ENCODE assay signal across 8 cellular contexts in the genomic region with DNA sequence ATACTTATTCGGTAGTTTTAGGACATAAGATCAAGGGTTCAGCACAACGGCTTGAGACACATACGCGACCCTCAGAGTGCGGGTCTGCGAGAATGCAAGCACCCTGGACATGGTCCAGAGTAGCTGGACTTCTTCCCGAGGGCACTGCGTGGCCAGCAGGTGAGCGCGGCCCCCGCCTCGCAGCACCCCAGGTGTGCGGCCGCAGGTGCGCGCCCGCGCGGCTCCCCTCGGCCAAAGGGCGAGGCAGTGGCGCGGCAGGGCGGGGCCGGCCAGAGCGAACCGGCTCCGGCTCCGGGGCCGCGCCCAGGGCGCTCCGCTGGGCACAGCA. TPM values are rescaled to one million over a fixed set of nuclear protein-coding genes. Genes with fewer than 3 reads are reported as not detected.
DNase-seq lines count a peak whose midpoint lies in the region; ATAC-seq, FAIRE-seq and TF ChIP-seq lines count a peak whose summit lies in the region.

No MANE protein-coding gene starts in this region.

- ATAC-seq in GM21447 (IDR thresholded peaks at IDR 0.05; ENCODE audit: unreplicated experiment): no peak

- peaks cover 13% of the 10 kb centered on the region for H3K4me1 ChIP-seq in CD4-positive, alpha-beta memory T cell (ENCODE audit: insufficient read depth, low read length)
- H3K4me1 ChIP-seq in H1 (replicated peaks in 1 of 4; ENCODE audit: control insufficient read depth in 3 of 4, insufficient read depth in 4 of 4, low read length in 3 of 4) (peaks cover 3 to 12% (median 7%) of the 10 kb centered on the region in 4 experiments; a peak in 5 of 7 replicates), neuron (ENCODE audit: insufficient read depth, low read length) (peaks cover 10% of the 10 kb centered on the region)

- H4K5ac ChIP-seq in H1 (ENCODE audit: insufficient read length, low read depth, low read length): peak overlapping the region; percentile 92

- H3K27me3 Mint-ChIP-seq in CD4-positive, alpha-beta memory T cell: peaks cover 20 to 30% of the 10 kb centered on the region in 2 donors

- H2BK20ac ChIP-seq in H1 (ENCODE audit: low read length): no peak overlapping the region

- no peak overlapping the region for H3K27ac ChIP-seq in CD4-positive, alpha-beta memory T cell (ENCODE audit: low read depth, low read length)
- peak overlapping the region; percentile 91 for H3K27ac ChIP-seq in H1 (ENCODE audit: low read depth, low read length)

- peak overlapping the region; percentile 82; the same call in 1 of the 2 replicates for H2BK5ac ChIP-seq in H1 (ENCODE audit: low read depth, low read length)

- TF ChIP-seq EP300 in H1 (IDR thresholded peaks at IDR 0.05; ENCODE audit: borderline replicate concordance in 1 of 2, low read depth in 2 of 2, low read length in 2 of 2): no peak

- peak overlapping the region; percentile 72 to 84 (median 80) for H3K4me3 Mint-ChIP-seq in CD4-positive, alpha-beta memory T cell

- H2AK5ac ChIP-seq in H1 (ENCODE audit: low read depth, low read length): 0 out of 2 replicates have a peak overlapping the region, but pooled peaks have one; percentile 1

- H2BK120ac ChIP-seq in H1 (replicated peaks; ENCODE audit: low read depth, low read length): peak overlapping the region; percentile 39

- no peak for TF ChIP-seq RAD21 in H1 (IDR thresholded peaks at IDR 0.05 in 1 of 2, conservative IDR thresholded peaks at IDR 0.05 in 1 of 2; ENCODE audit: low read depth in 2 of 2, low read length in 2 of 2)

- no peak for TF ChIP-seq CTCF in H1 (IDR thresholded peaks at IDR 0.05; ENCODE audit: control extremely low read depth in 1 of 3, insufficient read depth in 1 of 3, low read depth in 1 of 3, low read length in 3 of 3)

- peak overlapping the region; percentile 90 for H4K91ac ChIP-seq in H1 (replicated peaks; ENCODE audit: insufficient read length, low read length)

- POLR2A ChIA-PET in CD4-positive, alpha-beta memory T cell (lab: Charles Lee; ENCODE audit: partially characterized antibody): no interaction called here
- POLR2A ChIA-PET in H1 (lab: Charles Lee; ENCODE audit: partially characterized antibody): interaction anchor here (0.6 to 2.1 kb wide), 10 partner anchors 9 to 290 kb away, joined by 3 to 12 read pairs (median 3); no protein-coding TSS in a partner anchor

- H3K4me3 ChIP-seq in CD4-positive, alpha-beta memory T cell (ENCODE audit: low read length in 2 of 2): no peak overlapping the region
- H3K4me3 ChIP-seq in MG63 (peak overlapping the region; percentile 59), H1 (ENCODE audit: extremely low read depth in 1 of 4, insufficient read depth in 2 of 4, low read depth in 3 of 4, low read length in 4 of 4) (peak overlapping the region; percentile 76 to 88 (median 80)), neuron (ENCODE audit: low read length) (peak overlapping the region; percentile 51)

- H3K79me2 ChIP-seq in H1 (ENCODE audit: control insufficient read depth in 1 of 2, insufficient read depth in 2 of 2, low read length in 2 of 2): peaks cover 23 to 38% of the 10 kb centered on the region in 2 experiments

- FAIRE-seq in H1 (lab: Jason Lieb, UNC): no peak
- no peak for FAIRE-seq in GM12892 (lab: Jason Lieb, UNC)

- no peak for DNase-seq in CD4-positive, alpha-beta memory T cell
- DNase-seq in MG63: no peak
- DNase-seq in H1 (ENCODE audit: low read depth in 1 of 2, low spot score in 2 of 2): no peak
- DNase-seq in SW 1271 (lab: John Stamatoyannopoulos, UW): no peak
- no peak for DNase-seq in stimulated activated CD4-positive, alpha-beta T cell treated with anti-CD3 and anti-CD28 coated beads, Interleukin-4, amount 100 ng/mL, for 1 hour
- DNase-seq in GM12892 (ENCODE audit: insufficient read length): no peak

- H2AFZ ChIP-seq in H1 (ENCODE audit: low read length): no peak overlapping the region
- peak overlapping the region; percentile 87 for H2AFZ ChIP-seq in neuron (ENCODE audit: low read depth, low read length)

- peak overlapping the region; percentile 28 for H3K4ac ChIP-seq in H1 (replicated peaks; ENCODE audit: insufficient read length, low read depth, low read length)

- H3K27me3 ChIP-seq in CD4-positive, alpha-beta memory T cell (ENCODE audit: insufficient read depth, low read length): peaks cover 12% of the 10 kb centered on the region
- H3K27me3 ChIP-seq in MG63: peaks cover 24% of the 10 kb centered on the region
- H3K27me3 ChIP-seq in H1 (replicated peaks in 1 of 4; ENCODE audit: control insufficient read depth in 3 of 4, extremely low read depth in 1 of 4, insufficient read depth in 3 of 4, low read length in 3 of 4): no peaks in the 10 kb centered on the region
- peaks cover 11% of the 10 kb centered on the region for H3K27me3 ChIP-seq in neuron (ENCODE audit: insufficient read depth, low read length)

- TF ChIP-seq POLR2A in H1 (IDR thresholded peaks at IDR 0.05; ENCODE audit: control extremely low read depth in 1 of 2, low read depth in 2 of 2, low read length in 2 of 2): no peak
- TF ChIP-seq POLR2A in GM12892 (IDR thresholded peaks at IDR 0.05; ENCODE audit: low read depth, low read length): no peak

- H3K9me3 ChIP-seq in CD4-positive, alpha-beta memory T cell (ENCODE audit: control insufficient read depth in 1 of 2, low read length in 2 of 2): no peaks in the 10 kb centered on the region
- H3K9me3 ChIP-seq in MG63 (no peaks in the 10 kb centered on the region), H1 (ENCODE audit: insufficient read depth in 2 of 2, low read depth in 1 of 2, low read length in 1 of 2) (no peaks in the 10 kb centered on the region), neuron (ENCODE audit: low read length) (no peaks in the 10 kb centered on the region)

- CTCF ChIA-PET in CD4-positive, alpha-beta memory T cell (lab: Charles Lee; ENCODE audit: partially characterized antibody): no interaction called here
- CTCF ChIA-PET in H1 (lab: Charles Lee; ENCODE audit: partially characterized antibody): interaction anchor here (0.9 to 1.7 kb wide), 6 partner anchors 24 to 273 kb away, joined by 3 to 8 read pairs (median 4); no protein-coding TSS in a partner anchor

- H2BK15ac ChIP-seq in H1 (ENCODE audit: low read length): 0 out of 2 replicates have a peak overlapping the region, but pooled peaks have one; percentile 7

- peaks cover 3% of the 10 kb centered on the region for H3K23me2 ChIP-seq in H1 (ENCODE audit: low read depth, low read length)

- no peak overlapping the region for H3K14ac ChIP-seq in H1 (ENCODE audit: insufficient read length)

- no peaks in the 10 kb centered on the region for H3K36me3 ChIP-seq in CD4-positive, alpha-beta memory T cell (ENCODE audit: insufficient read depth, low read length)
- no peaks in the 10 kb centered on the region for H3K36me3 ChIP-seq in MG63
- peaks cover 0 to 12% (median 0%) of the 10 kb centered on the region in 4 experiments; a peak in 1 of 8 replicates for H3K36me3 ChIP-seq in H1 (ENCODE audit: control insufficient read depth in 2 of 4, insufficient read depth in 4 of 4, low read length in 3 of 4)
- no peaks in the 10 kb centered on the region for H3K36me3 ChIP-seq in neuron (ENCODE audit: insufficient read depth, low read length)

- H3K9ac ChIP-seq in H1 (replicated peaks in 1 of 4; ENCODE audit: extremely low read depth in 1 of 4, low read depth in 3 of 4, low read length in 3 of 4): peak overlapping the region; percentile 78 to 85 (median 82)

- H2BK12ac ChIP-seq in H1 (ENCODE audit: low read depth, low read length): peak overlapping the region; percentile 64; the same call in 1 of the 2 replicates

- H3K4me1 Mint-ChIP-seq in CD4-positive, alpha-beta memory T cell: peaks cover 5 to 12% (median 8%) of the 10 kb centered on the region in 4 donors

- intact Hi-C loops in CD4-positive, alpha-beta memory T cell (cut with micrococcal nuclease): no loop called here

- H4K20me1 ChIP-seq in H1 (replicated peaks in 1 of 2; ENCODE audit: control insufficient read depth in 1 of 2, insufficient read depth in 2 of 2, low read length in 2 of 2): peaks cover 0 to 2% of the 10 kb centered on the region in 2 experiments

- peak overlapping the region; percentile 96 for H4K8ac ChIP-seq in H1 (ENCODE audit: extremely low read depth, insufficient read depth, low read length)

- H3K36me3 Mint-ChIP-seq in CD4-positive, alpha-beta memory T cell: no peaks in the 10 kb centered on the region

- peak overlapping the region; percentile 82 to 95 for H3K4me2 ChIP-seq in H1 (ENCODE audit: insufficient read depth in 1 of 2, low read depth in 2 of 2, low read length in 2 of 2)

- H3K23ac ChIP-seq in H1 (ENCODE audit: insufficient read length): no peak overlapping the region

- peak overlapping the region; percentile 96 for H3K18ac ChIP-seq in H1 (ENCODE audit: extremely low read depth, low read length)

- H3K56ac ChIP-seq in H1 (replicated peaks; ENCODE audit: insufficient read length, low read depth, low read length): peak overlapping the region; percentile 12

- H3K79me1 ChIP-seq in H1 (ENCODE audit: low read depth, low read length): peaks cover 4% of the 10 kb centered on the region; the same call in 1 of the 2 replicates

- 3% methylated on average over 17 of the region's 33 CpGs; no CpG with 5 or more reads in 1 of the 2 experiments for WGBS in H1 (ENCODE audit: extremely low coverage in 1 of 2, insufficient coverage in 1 of 2, insufficient read length in 1 of 2, insufficient replicate concordance in 2 of 2, low coverage in 1 of 2, low lambda C conversion rate in 2 of 2, missing lambda C conversion rate in 1 of 2), 2 experiments

- H3K9me3 Mint-ChIP-seq in CD4-positive, alpha-beta memory T cell: no peaks in the 10 kb centered on the region

- H3K27ac Mint-ChIP-seq in CD4-positive, alpha-beta memory T cell: no peak overlapping the region

TF ChIP-seq in H1, 55 proteins besides CTCF, POLR2A, EP300 and RAD21 (continues in another document):
- TF ChIP-seq CREB1 (IDR thresholded peaks at IDR 0.05) (no peak), KDM4A (IDR thresholded peaks at IDR 0.05; ENCODE audit: low read depth, low read length, severe bottlenecking) (peak; percentile 31), MAX (IDR thresholded peaks at IDR 0.05) (peak; percentile 11; the same call in 1 of the 2 replicates)

RNA-seq across cellular contexts. Expression of gene FGD4, which starts 0.3 kb away (rescaled TPM):
- under 1 TPM; 0.23 to 0.47 TPM for total RNA-seq in CD4-positive, alpha-beta memory T cell
- under 1 TPM in 1 of 2 donors, not detected in 1; 0.34 TPM for polyA plus RNA-seq in CD4-positive, alpha-beta memory T cell
- total RNA-seq in MG63 (2014; rRNA removed; shearing (Covaris generic); ENCODE audit: low replicate concordance): 3.1 and 9.3 TPM in 2 replicates
- 44.5 and 48.2 TPM in 2 replicates for total RNA-seq in H1 (2021; fragmentation: NEBNext Ultra II Directional; extraction: Animal tissue kit (Norgen Biotek cat#: 25700))
- polyA plus RNA-seq in H1 (2011; rRNA removed): 7.1 and 8.5 TPM in 2 replicates
- 12.2 TPM for polyA plus RNA-seq in H1 (2011; cell fraction: cytosol; rRNA removed)
- polyA plus RNA-seq in H1 (2011; cell fraction: nucleus; rRNA removed): 21.7 TPM
- 10.5 to 16.0 TPM (median 13.6 TPM) in 4 replicates for polyA plus RNA-seq in H1 (2012, experiment 1 of 2)
- polyA plus RNA-seq in H1 (2012, experiment 2 of 2): 1.5 TPM
- polyA plus RNA-seq in H1 (2013, experiment 1 of 2): 16.1 TPM
- polyA plus RNA-seq in H1 (2013, experiment 2 of 2): 15.0 TPM
- 79.9 and 132 TPM in 2 replicates for polyA minus RNA-seq in H1 (2011; rRNA and poly(A)+ RNA removed)
- 72.6 TPM for polyA minus RNA-seq in H1 (2011; cell fraction: cytosol; rRNA and poly(A)+ RNA removed)
- 192 TPM for polyA minus RNA-seq in H1 (2011; cell fraction: nucleus; rRNA and poly(A)+ RNA removed)
- polyA plus RNA-seq in GM12892 (2012; ENCODE audit: missing spikeins): not detected

Comparison
In these comparisons a context has a peak if more than half of its experiments do, and no peak if none do; other contexts are left out.
1. H3K4me3 ChIP-seq: peak in MG63 (single experiment), H1 (4 of 4) and neuron (single experiment); none in CD4-positive, alpha-beta memory T cell (0 of 2).